Comparison of ENCODE assay signal across 7 cellular contexts in genomic region chr2:27954261-27954673, GRCh38.
A peak's percentile ranks its signal among the peaks of the same experiment; 100 is the strongest.
DNase-seq lines count a peak whose midpoint lies in the region; ATAC-seq and TF ChIP-seq lines count a peak whose summit lies in the region.

No MANE protein-coding gene starts in this region.

- peak; percentile 17 for ATAC-seq in HG02981 (IDR thresholded peaks at IDR 0.05; ENCODE audit: unreplicated experiment)
- ATAC-seq in HG02571 (IDR thresholded peaks at IDR 0.05; ENCODE audit: unreplicated experiment) = no peak

- peak overlapping the region; percentile 11 for H3K27ac Mint-ChIP-seq in activated T-helper 1 cell treated with anti-CD3 and anti-CD28 coated beads, Interleukin-12 subunit alpha, Interleukin-12 subunit beta, Interleukin-2, Interleukin-4 antibody, amounts not matched to agents 30 ng/mL and 10 ng/mL and 1 ng/mL, durations not matched to agents 14 hours and 24 hours and 36 hours

- no peak overlapping the region for H3K4me3 ChIP-seq in right atrium auricular region
- no peak overlapping the region for H3K4me3 ChIP-seq in suprapubic skin
- no peak overlapping the region for H3K4me3 ChIP-seq in BE2C (ENCODE audit: low read depth, low read length)

- 52% methylated on average over 3 of the region's 3 CpGs for WGBS in suprapubic skin

- H3K27ac ChIP-seq in right atrium auricular region (peak overlapping the region; percentile 52 to 64), suprapubic skin (peak overlapping the region; percentile 66)

- H3K9me3 ChIP-seq in right atrium auricular region = no peaks in the 10 kb centered on the region
- no peaks in the 10 kb centered on the region for H3K9me3 ChIP-seq in suprapubic skin
- H3K9me3 ChIP-seq in BE2C = no peaks in the 10 kb centered on the region

- peaks cover 12% of the 10 kb centered on the region for H3K9me3 Mint-ChIP-seq in activated T-helper 1 cell treated with anti-CD3 and anti-CD28 coated beads, Interleukin-12 subunit alpha, Interleukin-12 subunit beta, Interleukin-2, Interleukin-4 antibody, amounts not matched to agents 30 ng/mL and 10 ng/mL and 1 ng/mL, durations not matched to agents 14 hours and 24 hours and 36 hours

- intact Hi-C loops in activated T-helper 1 cell treated with anti-CD3 and anti-CD28 coated beads, Interleukin-12 subunit alpha, Interleukin-12 subunit beta, Interleukin-2, Interleukin-4 antibody, amounts not matched to agents 30 ng/mL and 10 ng/mL and 1 ng/mL, durations not matched to agents 14 hours and 24 hours and 36 hours (cut with micrococcal nuclease) = loop anchor here (1.0 to 2.0 kb wide), 3 partner anchors 53 to 93 kb away; partner anchors contain the start of genes BABAM2 and RBKS

- no peaks in the 10 kb centered on the region for H3K27me3 Mint-ChIP-seq in activated T-helper 1 cell treated with anti-CD3 and anti-CD28 coated beads, Interleukin-12 subunit alpha, Interleukin-12 subunit beta, Interleukin-2, Interleukin-4 antibody, amounts not matched to agents 30 ng/mL and 10 ng/mL and 1 ng/mL, durations not matched to agents 14 hours and 24 hours and 36 hours (ENCODE audit: insufficient read depth)

- no peak for TF ChIP-seq POLR2A in suprapubic skin (IDR thresholded peaks at IDR 0.05)

- no peak for TF ChIP-seq EP300 in suprapubic skin (IDR thresholded peaks at IDR 0.05)

- TF ChIP-seq CTCF in right atrium auricular region (IDR thresholded peaks at IDR 0.05) (no peak), suprapubic skin (IDR thresholded peaks at IDR 0.05) (no peak), BE2C (IDR thresholded peaks at IDR 0.05; ENCODE audit: low read depth, low read length) (no peak)

- no peaks in the 10 kb centered on the region for H3K27me3 ChIP-seq in right atrium auricular region
- H3K27me3 ChIP-seq in suprapubic skin = no peaks in the 10 kb centered on the region
- H3K27me3 ChIP-seq in BE2C = no peaks in the 10 kb centered on the region

- DNase-seq in activated T-helper 1 cell treated with anti-CD3 and anti-CD28 coated beads, Interleukin-12 subunit alpha, Interleukin-12 subunit beta, Interleukin-2, Interleukin-4 antibody, amounts not matched to agents 30 ng/mL and 10 ng/mL and 1 ng/mL, durations not matched to agents 14 hours and 24 hours and 36 hours (ENCODE audit: low spot score) = no peak
- DNase-seq in right atrium auricular region (ENCODE audit: low spot score) = no peak
- no peak for DNase-seq in suprapubic skin (ENCODE audit: low spot score in 2 of 2)
- no peak for DNase-seq in SHP77 treated with DMSO at 0.1 percent for 48 hours (lab: John Stamatoyannopoulos, UW)
- no peak for DNase-seq in BE2C

- H3K4me1 ChIP-seq in right atrium auricular region = peaks cover 0 to 45% of the 10 kb centered on the region in 2 donors
- peaks cover 43% of the 10 kb centered on the region for H3K4me1 ChIP-seq in suprapubic skin
- peaks cover 20% of the 10 kb centered on the region for H3K4me1 ChIP-seq in BE2C

- peaks cover 73% of the 10 kb centered on the region for H3K4me1 Mint-ChIP-seq in activated T-helper 1 cell treated with anti-CD3 and anti-CD28 coated beads, Interleukin-12 subunit alpha, Interleukin-12 subunit beta, Interleukin-2, Interleukin-4 antibody, amounts not matched to agents 30 ng/mL and 10 ng/mL and 1 ng/mL, durations not matched to agents 14 hours and 24 hours and 36 hours (ENCODE audit: low read depth)

- H3K36me3 ChIP-seq in right atrium auricular region = no peaks in the 10 kb centered on the region
- no peaks in the 10 kb centered on the region for H3K36me3 ChIP-seq in suprapubic skin
- H3K36me3 ChIP-seq in BE2C = no peaks in the 10 kb centered on the region

- H3K36me3 Mint-ChIP-seq in activated T-helper 1 cell treated with anti-CD3 and anti-CD28 coated beads, Interleukin-12 subunit alpha, Interleukin-12 subunit beta, Interleukin-2, Interleukin-4 antibody, amounts not matched to agents 30 ng/mL and 10 ng/mL and 1 ng/mL, durations not matched to agents 14 hours and 24 hours and 36 hours (ENCODE audit: low read depth) = peaks cover 24% of the 10 kb centered on the region

- no peak overlapping the region for H3K4me3 Mint-ChIP-seq in activated T-helper 1 cell treated with anti-CD3 and anti-CD28 coated beads, Interleukin-12 subunit alpha, Interleukin-12 subunit beta, Interleukin-2, Interleukin-4 antibody, amounts not matched to agents 30 ng/mL and 10 ng/mL and 1 ng/mL, durations not matched to agents 14 hours and 24 hours and 36 hours
